ENCODE assay signal across 12 cellular contexts in genomic region chr14:90536092-90536491, GRCh38.
DNase-seq lines count a peak whose midpoint lies in the region; ATAC-seq lines count a peak whose summit lies in the region.
"Had no signal": no experiment of that assay in that cellular context is flagged by ENCODE, and none has a peak within 500 bp of the region (broad histone marks: within the 10 kb centered on the region; RNA-seq: fewer than 3 reads in every experiment).

No MANE protein-coding gene starts in this region.

- H3K4me1 ChIP-seq in right cardiac atrium (ENCODE audit: control insufficient read depth, insufficient read depth, low read length), result peaks cover 8% of the 10 kb centered on the region
- peaks cover 15% of the 10 kb centered on the region for H3K4me1 ChIP-seq in stomach smooth muscle (ENCODE audit: control insufficient read depth, insufficient read depth, low read length)

- no peak overlapping the region for H3K9ac ChIP-seq in stomach smooth muscle (ENCODE audit: low read length in 2 of 2)

- H3K27me3 ChIP-seq in right cardiac atrium (ENCODE audit: control insufficient read depth, insufficient read depth), result no peaks in the 10 kb centered on the region
- no peaks in the 10 kb centered on the region for H3K27me3 ChIP-seq in stomach smooth muscle (ENCODE audit: control insufficient read depth in 1 of 2, insufficient read depth in 2 of 2, low read length in 2 of 2)

- H3K27ac ChIP-seq in right cardiac atrium (ENCODE audit: low read length), result peak overlapping the region; percentile 13
- peak overlapping the region; percentile 31 for H3K27ac ChIP-seq in stomach smooth muscle (ENCODE audit: low read length)
- H3K27ac ChIP-seq: 22Rv1 had no signal

- WGBS in right cardiac atrium, result 41% methylated on average over 11 of the region's 11 CpGs

- intact Hi-C loops in right cardiac atrium (cut with DNase I), result no loop called here

- ATAC-seq in right cardiac atrium (peak; percentile 74 to 75), GM21423 (IDR thresholded peaks at IDR 0.05; ENCODE audit: unreplicated experiment) (no peak)

- DNase-seq in DMS 273 (lab: John Stamatoyannopoulos, UW; ENCODE audit: unreplicated experiment) (peak; percentile 73), DMS 273 treated with DMSO at 0.1 percent for 48 hours (lab: John Stamatoyannopoulos, UW) (no peak), anterior cingulate cortex (lab: John Stamatoyannopoulos, UW) (peak in 44 of 58 donors; percentile 24 to 87 (median 60)), right cardiac atrium (peak; percentile 56 to 87 (median 80)), dedifferentiated amniotic fluid mesenchymal stem cell (ENCODE audit: extremely low spot score) (no peak), NK-92 (lab: John Stamatoyannopoulos, UW; ENCODE audit: unreplicated experiment) (no peak)
- DNase-seq: activated CD4-positive, alpha-beta T cell treated with anti-CD3 and anti-CD28 coated beads, Interleukin-2, amount 50 U/mL, for 48 hours; activated gamma-delta T cell; T-helper 2 cell had no signal

- peaks cover 1 to 7% of the 10 kb centered on the region in 2 donors for H3K36me3 ChIP-seq in stomach smooth muscle (ENCODE audit: control insufficient read depth in 2 of 2, insufficient read depth in 2 of 2, low read length in 2 of 2)

- H3K4me3 ChIP-seq in right cardiac atrium (ENCODE audit: low read length) (no peak overlapping the region), stomach smooth muscle (ENCODE audit: low read length in 2 of 2) (peak overlapping the region in 1 of 2 donors; percentile 47)

- H3K9me3 ChIP-seq in right cardiac atrium (ENCODE audit: control insufficient read depth, low read length), result no peaks in the 10 kb centered on the region
- H3K9me3 ChIP-seq in stomach smooth muscle (ENCODE audit: control insufficient read depth in 2 of 2, low read length in 2 of 2), result no peaks in the 10 kb centered on the region

Comparison
In these comparisons a context has a peak if more than half of its experiments do, and no peak if none do; other contexts are left out.
1. DNase-seq: peak in DMS 273 (single experiment), anterior cingulate cortex (44 of 58) and right cardiac atrium (3 of 3); none in DMS 273 treated with DMSO at 0.1 percent for 48 hours (single experiment), dedifferentiated amniotic fluid mesenchymal stem cell (single experiment) and NK-92 (single experiment).